ENCODE assay signal across 8 cellular contexts in the genomic region with DNA sequence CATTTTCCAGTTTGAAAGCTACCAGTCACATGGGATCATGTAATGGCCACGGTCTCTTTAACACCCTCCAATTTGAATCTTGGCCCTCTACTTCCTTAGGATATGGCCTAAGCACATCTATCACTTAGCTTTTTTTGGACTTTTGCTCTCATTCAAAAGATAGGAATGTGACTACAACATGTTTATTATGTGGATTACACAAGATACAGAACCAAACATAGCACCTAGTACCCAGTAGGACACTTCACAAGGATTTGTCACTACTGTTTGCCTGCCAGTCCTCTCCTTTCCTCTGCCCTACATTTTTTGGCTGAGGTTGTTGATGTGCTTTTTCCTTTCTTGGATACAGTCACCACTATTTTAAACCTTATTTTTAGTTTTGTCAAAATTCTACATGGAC.
A peak's percentile ranks its signal among the peaks of the same experiment; 100 is the strongest.
DNase-seq lines count a peak whose midpoint lies in the region; ATAC-seq and TF ChIP-seq lines count a peak whose summit lies in the region.
"Not testable (repeated sequence)": the region's sequence is repeated elsewhere in the genome, so short reads cannot be mapped to it uniquely, and the experiment has no call there.

No MANE protein-coding gene starts in this region.

- TF ChIP-seq POLR2A in adrenal gland (IDR thresholded peaks at IDR 0.05), result peak in 1 of 2 donors; percentile 19
- TF ChIP-seq POLR2A in heart left ventricle (IDR thresholded peaks at IDR 0.05); right lobe of liver (IDR thresholded peaks at IDR 0.05); upper lobe of left lung (IDR thresholded peaks at IDR 0.05): not testable (repeated sequence)

- ATAC-seq in heart left ventricle (peak; percentile 59 to 80 (median 74)), right cardiac atrium (peak; percentile 69 to 70), right lobe of liver (peak; percentile 64 to 90 (median 84)), psoas muscle (peak; percentile 81 to 92 (median 90)), upper lobe of left lung (ENCODE audit: low FRiP score in 2 of 2) (peak; percentile 44 to 86)

- H3K9me3 ChIP-seq in GM23248 (ENCODE audit: low read depth); adrenal gland (replicated peaks in 1 of 3); heart left ventricle; right cardiac atrium (ENCODE audit: control insufficient read depth, low read length); right lobe of liver; psoas muscle; upper lobe of left lung: not testable (repeated sequence)

- not testable (repeated sequence) for TF ChIP-seq CTCF in adrenal gland (IDR thresholded peaks at IDR 0.05); heart left ventricle (IDR thresholded peaks at IDR 0.05); right lobe of liver (IDR thresholded peaks at IDR 0.05); psoas muscle (IDR thresholded peaks at IDR 0.05); upper lobe of left lung (IDR thresholded peaks at IDR 0.05)

- H3K36me3 ChIP-seq in GM23248 (ENCODE audit: low read depth); adrenal gland (replicated peaks in 1 of 2); heart left ventricle; right lobe of liver; psoas muscle (ENCODE audit: insufficient read depth in 1 of 2, low read depth in 1 of 2); upper lobe of left lung: not testable (repeated sequence)

- not testable (repeated sequence) for H3K4me2 ChIP-seq in GM23248 (ENCODE audit: unreplicated experiment)

- not testable (repeated sequence) for H3K4me3 ChIP-seq in GM23248; adrenal gland; heart left ventricle; right cardiac atrium (ENCODE audit: low read length); right lobe of liver; psoas muscle; upper lobe of left lung

- DNase-seq in GM23248, result peak; percentile 35
- DNase-seq in adrenal gland, heart left ventricle, right cardiac atrium, right lobe of liver, psoas muscle, upper lobe of left lung: not testable (repeated sequence)
- DNase-seq in fibroblast of gingiva (ENCODE audit: low read depth), result peak; percentile 27

- not testable (repeated sequence) for H3K79me2 ChIP-seq in GM23248 (ENCODE audit: insufficient read depth)

- not testable (repeated sequence) for TF ChIP-seq EP300 in upper lobe of left lung (IDR thresholded peaks at IDR 0.05)

- intact Hi-C loops in adrenal gland (cut with DNase I); heart left ventricle (cut with DNase I); right cardiac atrium (cut with DNase I); right lobe of liver (cut with DNase I); psoas muscle (cut with DNase I): not testable (repeated sequence)

- not testable (repeated sequence) for H3K27me3 ChIP-seq in GM23248 (replicated peaks; ENCODE audit: insufficient read depth); adrenal gland; heart left ventricle; right cardiac atrium (ENCODE audit: control insufficient read depth, insufficient read depth); right lobe of liver; psoas muscle (ENCODE audit: insufficient read depth in 3 of 3, low read length in 2 of 3); upper lobe of left lung

- WGBS in GM23248 (ENCODE audit: low coverage in 1 of 2, low lambda C conversion rate in 2 of 2, missing lambda C conversion rate in 2 of 2), 2 experiments, result 59 to 62% methylated on average over 1 of the region's 1 CpG
- WGBS in adrenal gland, 4 donors, result 25 to 48% (median 32%) methylated on average over 1 of the region's 1 CpG
- WGBS in heart left ventricle, 4 donors, result 33 to 48% (median 40%) methylated on average over 1 of the region's 1 CpG
- WGBS in right cardiac atrium, result 29% methylated on average over 1 of the region's 1 CpG
- 43% methylated on average over 1 of the region's 1 CpG for WGBS in right lobe of liver (ENCODE audit: insufficient coverage, low coverage, low lambda C conversion rate, missing lambda C conversion rate)
- WGBS in psoas muscle, 3 donors, result 21 to 38% (median 30%) methylated on average over 1 of the region's 1 CpG
- 67 to 69% methylated on average over 1 of the region's 1 CpG for WGBS in upper lobe of left lung, 2 donors

- H3K4me1 ChIP-seq in GM23248 (ENCODE audit: insufficient read depth); right cardiac atrium (ENCODE audit: control insufficient read depth, insufficient read depth, low read length); right lobe of liver; psoas muscle; upper lobe of left lung: not testable (repeated sequence)
- H3K4me1 ChIP-seq in adrenal gland (replicated peaks in 1 of 2) (peaks cover 13 to 14% of the 10 kb centered on the region in 2 donors), heart left ventricle (peaks cover 0 to 20% (median 2%) of the 10 kb centered on the region in 12 donors)

- not testable (repeated sequence) for H2AFZ ChIP-seq in GM23248

- in situ Hi-C loops in GM23248 (cut with MboI), result not testable (repeated sequence)

- not testable (repeated sequence) for H3K9me2 ChIP-seq in GM23248 (ENCODE audit: insufficient read depth)

- not testable (repeated sequence) for H4K20me1 ChIP-seq in GM23248 (ENCODE audit: insufficient read depth)

- H3K9ac ChIP-seq in GM23248, result not testable (repeated sequence)

- not testable (repeated sequence) for H3F3A ChIP-seq in GM23248 (ENCODE audit: insufficient read depth)

- H3K27ac ChIP-seq in GM23248; right cardiac atrium (ENCODE audit: low read length); right lobe of liver: not testable (repeated sequence)
- H3K27ac ChIP-seq in adrenal gland (peak overlapping the region; percentile 21 to 60 (median 44)), heart left ventricle (peak overlapping the region in 5 of 12 donors; percentile 25 to 65 (median 45)), psoas muscle (peak overlapping the region; percentile 55), upper lobe of left lung (peak overlapping the region in 2 of 4 donors; percentile 17 to 42)
